Comparison of ENCODE assay signal across 14 cellular contexts in the genomic region with DNA sequence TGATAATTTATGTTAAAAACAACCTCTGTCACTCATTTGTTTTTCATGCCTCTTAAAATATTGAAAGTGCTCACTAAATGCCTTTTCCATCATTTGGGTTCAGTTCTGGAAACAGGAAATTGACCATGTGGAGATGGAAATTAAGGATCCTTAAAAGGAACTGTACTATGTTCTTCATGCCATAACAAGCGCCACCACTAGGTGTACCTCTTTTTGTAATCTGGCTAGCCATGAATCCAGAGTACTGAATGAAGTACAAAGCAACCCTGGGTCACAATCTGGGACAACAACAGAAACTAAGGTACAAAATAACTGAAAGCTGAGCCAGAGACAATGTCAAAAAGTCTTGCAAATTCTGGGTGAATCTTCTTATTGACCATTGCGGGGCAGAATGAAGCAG.
A peak's percentile ranks its signal among the peaks of the same experiment; 100 is the strongest.
DNase-seq lines count a peak whose midpoint lies in the region; ATAC-seq and TF ChIP-seq lines count a peak whose summit lies in the region.
"Had no signal": no experiment of that assay in that cellular context is flagged by ENCODE, and none has a peak within 500 bp of the region (broad histone marks: within the 10 kb centered on the region; RNA-seq: fewer than 3 reads in every experiment).

No MANE protein-coding gene starts in this region.

- H3K4ac ChIP-seq in trophoblast cell (ENCODE audit: low read depth, low read length) = no peak overlapping the region

- H3K4me3 ChIP-seq in KMS-11 (IDR thresholded peaks at IDR 0.05; ENCODE audit: insufficient read depth, low read depth, low read length) (no peak overlapping the region), astrocyte of the spinal cord (ENCODE audit: low read depth, low read length) (no peak overlapping the region), trophoblast cell (ENCODE audit: low read depth, low read length) (no peak overlapping the region)
- H3K4me3 ChIP-seq in CD4-positive, alpha-beta memory T cell (ENCODE audit: low read length in 2 of 2) = no peak overlapping the region
- H3K4me3 ChIP-seq: heart right ventricle, skin epidermis had no signal

- H3K14ac ChIP-seq in trophoblast cell (ENCODE audit: low read length) = no peak overlapping the region

- CTCF ChIA-PET in CD4-positive, alpha-beta memory T cell (lab: Charles Lee; ENCODE audit: partially characterized antibody) = no interaction called here

- H3K79me2 ChIP-seq in KMS-11 (ENCODE audit: insufficient read depth, low read depth) = no peaks in the 10 kb centered on the region
- no peaks in the 10 kb centered on the region for H3K79me2 ChIP-seq in trophoblast cell (ENCODE audit: control insufficient read depth, insufficient read depth, low read length, poor library complexity)

- no peak for ATAC-seq in HG03025 (IDR thresholded peaks at IDR 0.05; ENCODE audit: low FRiP score, unreplicated experiment)
- ATAC-seq: heart right ventricle had no signal

- no peak overlapping the region for H2AK5ac ChIP-seq in trophoblast cell (ENCODE audit: low read length)

- no peak overlapping the region for H3K4me2 ChIP-seq in KMS-11
- H3K4me2 ChIP-seq in trophoblast cell (ENCODE audit: low read length) = no peak overlapping the region

- peaks cover 0 to 7% (median 0%) of the 10 kb centered on the region in 8 donors for H3K9me3 Mint-ChIP-seq in CD4-positive, alpha-beta memory T cell
- H3K9me3 Mint-ChIP-seq: activated T-helper 1 cell treated with anti-CD3 and anti-CD28 coated beads, Interleukin-12 subunit alpha, Interleukin-12 subunit beta, Interleukin-2, Interleukin-4 antibody, amounts not matched to agents 30 ng/mL and 10 ng/mL and 1 ng/mL, durations not matched to agents 14 hours and 24 hours and 36 hours had no signal

- no peak overlapping the region for H4K12ac ChIP-seq in trophoblast cell (ENCODE audit: low read depth, low read length)

- H4K20me1 ChIP-seq in KMS-11 (ENCODE audit: insufficient read depth) = no peaks in the 10 kb centered on the region

- H3K23ac ChIP-seq in trophoblast cell (ENCODE audit: low read length) = no peak overlapping the region

- H3K27ac Mint-ChIP-seq in CD4-positive, alpha-beta memory T cell = no peak overlapping the region
- H3K27ac Mint-ChIP-seq: activated T-helper 1 cell treated with anti-CD3 and anti-CD28 coated beads, Interleukin-12 subunit alpha, Interleukin-12 subunit beta, Interleukin-2, Interleukin-4 antibody, amounts not matched to agents 30 ng/mL and 10 ng/mL and 1 ng/mL, durations not matched to agents 14 hours and 24 hours and 36 hours had no signal

- no peaks in the 10 kb centered on the region for H3K79me1 ChIP-seq in trophoblast cell (ENCODE audit: low read length)

- H3K4me1 ChIP-seq in KMS-11 (ENCODE audit: low read depth, poor library complexity, severe bottlenecking) = no peaks in the 10 kb centered on the region
- no peaks in the 10 kb centered on the region for H3K4me1 ChIP-seq in trophoblast cell (ENCODE audit: control insufficient read depth in 1 of 2, insufficient read depth in 2 of 2, low read length in 2 of 2)
- no peaks in the 10 kb centered on the region for H3K4me1 ChIP-seq in CD4-positive, alpha-beta memory T cell (ENCODE audit: insufficient read depth, low read length)
- H3K4me1 ChIP-seq: heart right ventricle had no signal

- no peaks in the 10 kb centered on the region for H3K4me1 Mint-ChIP-seq in CD4-positive, alpha-beta memory T cell

- H3K27me3 ChIP-seq in KMS-11 (ENCODE audit: insufficient read depth, low read depth) = no peaks in the 10 kb centered on the region
- no peaks in the 10 kb centered on the region for H3K27me3 ChIP-seq in trophoblast cell (ENCODE audit: insufficient read depth, low read length)
- H3K27me3 ChIP-seq in CD4-positive, alpha-beta memory T cell (ENCODE audit: insufficient read depth, low read length) = no peaks in the 10 kb centered on the region
- H3K27me3 ChIP-seq: heart right ventricle had no signal

- H3K9ac ChIP-seq in KMS-11 (no peak overlapping the region), trophoblast cell (ENCODE audit: low read length) (no peak overlapping the region)

- TF ChIP-seq CTCF in KMS-11 (conservative IDR thresholded peaks at IDR 0.05; ENCODE audit: low read depth, low read length) = peak; percentile 64
- TF ChIP-seq CTCF in astrocyte of the spinal cord (IDR thresholded peaks at IDR 0.05; ENCODE audit: low read depth, low read length) = peak; percentile 24

- intact Hi-C loops in CD4-positive, alpha-beta memory T cell (cut with micrococcal nuclease) = no loop called here

- H3K27ac ChIP-seq in KMS-11 = no peak overlapping the region
- H3K27ac ChIP-seq in trophoblast cell (ENCODE audit: low read depth, low read length) = no peak overlapping the region
- H3K27ac ChIP-seq in CD4-positive, alpha-beta memory T cell (ENCODE audit: low read depth, low read length) = no peak overlapping the region
- H3K27ac ChIP-seq: heart right ventricle, skin epidermis had no signal

- no peaks in the 10 kb centered on the region for H3K27me3 Mint-ChIP-seq in CD4-positive, alpha-beta memory T cell

- POLR2A ChIA-PET in CD4-positive, alpha-beta memory T cell (lab: Charles Lee; ENCODE audit: partially characterized antibody) = no interaction called here

- H3K36me3 Mint-ChIP-seq in CD4-positive, alpha-beta memory T cell = no peaks in the 10 kb centered on the region

- no peak overlapping the region for H2BK5ac ChIP-seq in trophoblast cell (ENCODE audit: low read depth, low read length, poor library complexity)

- no peak overlapping the region for H3K4me3 Mint-ChIP-seq in CD4-positive, alpha-beta memory T cell
- H3K4me3 Mint-ChIP-seq: activated T-helper 1 cell treated with anti-CD3 and anti-CD28 coated beads, Interleukin-12 subunit alpha, Interleukin-12 subunit beta, Interleukin-2, Interleukin-4 antibody, amounts not matched to agents 30 ng/mL and 10 ng/mL and 1 ng/mL, durations not matched to agents 14 hours and 24 hours and 36 hours had no signal

- H2BK12ac ChIP-seq in trophoblast cell (ENCODE audit: low read length) = no peak overlapping the region

- in situ Hi-C loops in astrocyte of the spinal cord (cut with HindIII; ENCODE audit: low sequenced_read_pairs) = no loop called here

- H2AFZ ChIP-seq in KMS-11 (ENCODE audit: low read depth) (no peak overlapping the region), trophoblast cell (ENCODE audit: insufficient read depth, low read length, poor library complexity) (no peak overlapping the region)

- no peaks in the 10 kb centered on the region for H3K36me3 ChIP-seq in KMS-11 (ENCODE audit: insufficient read depth)
- no peaks in the 10 kb centered on the region for H3K36me3 ChIP-seq in trophoblast cell (ENCODE audit: control insufficient read depth in 1 of 2, insufficient read depth in 2 of 2, low read length in 2 of 2)
- no peaks in the 10 kb centered on the region for H3K36me3 ChIP-seq in CD4-positive, alpha-beta memory T cell (ENCODE audit: insufficient read depth, low read length)
- H3K36me3 ChIP-seq: heart right ventricle had no signal

- no peak overlapping the region for H4K91ac ChIP-seq in trophoblast cell (ENCODE audit: low read depth, low read length)

- H4K8ac ChIP-seq in trophoblast cell (ENCODE audit: low read depth, low read length) = no peak overlapping the region

- WGBS in trophoblast cell (ENCODE audit: extremely low coverage, insufficient coverage, insufficient read length) = no CpG with 5 or more reads among the region's 2 CpGs

- peak; percentile 9 for DNase-seq in NCI-H748 (lab: John Stamatoyannopoulos, UW; ENCODE audit: unreplicated experiment)
- DNase-seq in NCI-H748 treated with DMSO at 0.1 percent for 48 hours (lab: John Stamatoyannopoulos, UW) = no peak
- DNase-seq in astrocyte of the spinal cord (ENCODE audit: low read depth, low spot score) = no peak
- DNase-seq in trophoblast cell = peak; percentile 7 to 19
- DNase-seq in CD4-positive, alpha-beta memory T cell = no peak
- no peak for DNase-seq in NCI-H1417 (lab: John Stamatoyannopoulos, UW)
- DNase-seq: cortex of kidney, heart right ventricle, IMR-90, NCI-H510A treated with DMSO at 0.1 percent for 48 hours had no signal

- H3K9me3 ChIP-seq in trophoblast cell (ENCODE audit: insufficient read depth, low read depth, low read length) = no peaks in the 10 kb centered on the region
- no peaks in the 10 kb centered on the region for H3K9me3 ChIP-seq in CD4-positive, alpha-beta memory T cell (ENCODE audit: control insufficient read depth in 1 of 2, low read length in 2 of 2)

- H2BK120ac ChIP-seq in trophoblast cell (ENCODE audit: insufficient read depth, low read length, poor library complexity) = no peak overlapping the region

- H3K18ac ChIP-seq in trophoblast cell (ENCODE audit: low read length) = no peak overlapping the region

Comparison
In these comparisons a context has a peak if more than half of its experiments do, and no peak if none do; other contexts are left out.
1. DNase-seq: peak in NCI-H748 (single experiment) and trophoblast cell (2 of 2); none in NCI-H748 treated with DMSO at 0.1 percent for 48 hours (single experiment), astrocyte of the spinal cord (single experiment), CD4-positive, alpha-beta memory T cell (0 of 5) and NCI-H1417 (0 of 3).